Comparison of ENCODE assay signal across 8 cellular contexts in the genomic region with DNA sequence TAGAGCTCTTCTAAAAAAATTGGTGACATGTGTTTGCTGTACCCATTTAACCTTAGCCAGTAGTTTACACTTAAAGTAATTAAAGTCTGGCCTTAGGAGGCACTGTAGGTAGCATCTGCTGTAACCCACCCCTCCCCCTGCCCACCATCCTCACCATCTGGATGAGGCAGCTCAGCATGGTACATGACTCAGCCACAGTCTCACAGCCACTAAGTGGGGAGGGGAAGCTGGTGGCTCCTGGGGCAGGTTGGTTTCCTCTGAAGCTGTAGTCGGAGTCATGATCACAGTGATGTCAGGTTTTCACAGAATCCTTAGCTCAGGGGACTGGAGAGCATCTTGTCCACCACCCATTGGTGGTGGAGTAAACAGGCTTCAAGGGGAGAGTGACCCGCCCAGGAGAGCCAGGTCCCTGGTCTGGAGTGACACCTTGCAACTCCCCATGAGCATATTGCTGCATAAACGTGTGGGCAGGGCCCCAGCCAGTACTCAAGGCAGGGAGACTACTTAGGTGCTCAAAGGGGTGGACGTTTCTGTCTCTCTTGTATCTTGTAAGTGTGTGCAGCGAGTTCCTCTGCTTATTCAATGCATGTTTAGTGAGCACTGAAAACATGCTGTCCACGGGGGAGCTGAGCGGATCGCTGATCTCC.
DNase-seq lines count a peak whose midpoint lies in the region; ATAC-seq, FAIRE-seq and TF ChIP-seq lines count a peak whose summit lies in the region.

No MANE protein-coding gene starts in this region.

- no peaks in the 10 kb centered on the region for H3K27me3 Mint-ChIP-seq in activated CD4-positive, alpha-beta T cell treated with anti-CD3 and anti-CD28 coated beads, Interleukin-2, amount 10 ng/mL, durations not matched to agents 7 days and 5 days

- peaks cover 3% of the 10 kb centered on the region for H3K4me1 ChIP-seq in keratinocyte (ENCODE audit: control insufficient read depth, extremely low read depth, insufficient read depth, low read length)

- H3K27ac Mint-ChIP-seq in activated CD4-positive, alpha-beta T cell treated with anti-CD3 and anti-CD28 coated beads, Interleukin-2, amount 10 ng/mL, durations not matched to agents 7 days and 5 days = no peak overlapping the region

- DNase-seq in activated CD4-positive, alpha-beta T cell treated with anti-CD3 and anti-CD28 coated beads for 1 hour = peak; percentile 30
- no peak for DNase-seq in activated CD4-positive, alpha-beta T cell treated with anti-CD3 and anti-CD28 coated beads, Interleukin-2, amount 10 ng/mL, durations not matched to agents 7 days and 5 days
- DNase-seq in activated CD8-positive, alpha-beta memory T cell treated with anti-CD3 and anti-CD28 coated beads, Interleukin-2, amount 50 U/mL, for 48 hours = peak; percentile 66
- DNase-seq in keratinocyte (ENCODE audit: low read depth, low spot score) = no peak
- peak; percentile 41 to 75 for DNase-seq in stimulated activated CD8-positive, alpha-beta memory T cell treated with anti-CD3 and anti-CD28 coated beads, Interleukin-7, amount 100 ng/mL, for 48 hours (ENCODE audit: extremely low read depth in 1 of 2, low read depth in 1 of 2)
- DNase-seq in RPMI8226 = no peak

- H3K4me3 Mint-ChIP-seq in activated CD4-positive, alpha-beta T cell treated with anti-CD3 and anti-CD28 coated beads, Interleukin-2, amount 10 ng/mL, durations not matched to agents 7 days and 5 days = no peak overlapping the region

- no peaks in the 10 kb centered on the region for H3K79me2 ChIP-seq in keratinocyte (ENCODE audit: control insufficient read depth, insufficient read depth, low read length)

- peak; percentile 29 for FAIRE-seq in keratinocyte (lab: Jason Lieb, UNC)

- no peak for TF ChIP-seq CTCF in keratinocyte (optimal IDR thresholded peaks at IDR 0.05 in 1 of 3, IDR thresholded peaks at IDR 0.05 in 1 of 3, conservative IDR thresholded peaks at IDR 0.05 in 1 of 3; ENCODE audit: extremely low read depth in 1 of 3, insufficient read depth in 2 of 3, low read length in 3 of 3)

- H3K9me3 ChIP-seq in keratinocyte (ENCODE audit: control insufficient read depth, low read depth, low read length) = no peaks in the 10 kb centered on the region

- H3K9ac ChIP-seq in keratinocyte (ENCODE audit: control insufficient read depth, extremely low read depth, insufficient read depth, low read length) = no peak overlapping the region

- H3K9me3 Mint-ChIP-seq in activated CD4-positive, alpha-beta T cell treated with anti-CD3 and anti-CD28 coated beads, Interleukin-2, amount 10 ng/mL, durations not matched to agents 7 days and 5 days = no peaks in the 10 kb centered on the region

- POLR2A ChIA-PET in activated CD4-positive, alpha-beta T cell treated with anti-CD3 and anti-CD28 coated beads, Interleukin-2, amount 10 ng/mL, durations not matched to agents 7 days and 5 days (lab: Charles Lee) = interaction anchor here (0.5 kb wide), 1 partner anchor 123 kb away, joined by 3 read pairs; no protein-coding TSS in a partner anchor

- no peaks in the 10 kb centered on the region for H3K27me3 ChIP-seq in keratinocyte (ENCODE audit: control insufficient read depth, extremely low read depth, insufficient read depth, low read length)

- CTCF ChIA-PET in activated CD4-positive, alpha-beta T cell treated with anti-CD3 and anti-CD28 coated beads, Interleukin-2, amount 10 ng/mL, durations not matched to agents 7 days and 5 days (lab: Charles Lee) = interaction anchor here (0.9 to 2.0 kb wide), 7 partner anchors 12 to 134 kb away, joined by 3 to 4 read pairs (median 4); no protein-coding TSS in a partner anchor

- no peak overlapping the region for H3K4me3 ChIP-seq in keratinocyte (ENCODE audit: control insufficient read depth in 2 of 3, extremely low read depth in 1 of 3, insufficient read depth in 2 of 3, low read depth in 1 of 3, low read length in 3 of 3)

- H4K20me1 ChIP-seq in keratinocyte (ENCODE audit: control insufficient read depth, extremely low read depth, insufficient read depth, low read length) = no peaks in the 10 kb centered on the region

- peaks cover 12% of the 10 kb centered on the region for H3K4me1 Mint-ChIP-seq in activated CD4-positive, alpha-beta T cell treated with anti-CD3 and anti-CD28 coated beads, Interleukin-2, amount 10 ng/mL, durations not matched to agents 7 days and 5 days

- peaks cover 7% of the 10 kb centered on the region for H3K36me3 Mint-ChIP-seq in activated CD4-positive, alpha-beta T cell treated with anti-CD3 and anti-CD28 coated beads, Interleukin-2, amount 10 ng/mL, durations not matched to agents 7 days and 5 days (ENCODE audit: low read depth)

- ATAC-seq in GM18909 (IDR thresholded peaks at IDR 0.05; ENCODE audit: poor library complexity, unreplicated experiment) (no peak), GM21360 (IDR thresholded peaks at IDR 0.05; ENCODE audit: unreplicated experiment) (no peak)

- H2AFZ ChIP-seq in keratinocyte (ENCODE audit: control insufficient read depth, low read length) = no peak overlapping the region

- H3K27ac ChIP-seq in keratinocyte (ENCODE audit: control insufficient read depth, insufficient read depth, low read length) = no peak overlapping the region

- H3K4me2 ChIP-seq in keratinocyte (ENCODE audit: control insufficient read depth, extremely low read depth, insufficient read depth, low read depth, low read length) = no peak overlapping the region

- H3K9me1 ChIP-seq in keratinocyte (ENCODE audit: control insufficient read depth, extremely low read depth, insufficient read depth, low read length) = no peaks in the 10 kb centered on the region

- dilution Hi-C loops in keratinocyte (cut with MboI; ENCODE audit: extremely low pct_ligation_motif_present, low sequenced_read_pairs) = no loop called here

- no peaks in the 10 kb centered on the region for H3K36me3 ChIP-seq in keratinocyte (ENCODE audit: control insufficient read depth in 2 of 2, extremely low read depth in 1 of 2, insufficient read depth in 2 of 2, low read length in 2 of 2)

Comparison
In these comparisons a context has a peak if more than half of its experiments do, and no peak if none do; other contexts are left out.
1. DNase-seq: peak in activated CD4-positive, alpha-beta T cell treated with anti-CD3 and anti-CD28 coated beads for 1 hour (single experiment), activated CD8-positive, alpha-beta memory T cell treated with anti-CD3 and anti-CD28 coated beads, Interleukin-2, amount 50 U/mL, for 48 hours (single experiment) and stimulated activated CD8-positive, alpha-beta memory T cell treated with anti-CD3 and anti-CD28 coated beads, Interleukin-7, amount 100 ng/mL, for 48 hours (2 of 2); none in activated CD4-positive, alpha-beta T cell treated with anti-CD3 and anti-CD28 coated beads, Interleukin-2, amount 10 ng/mL, durations not matched to agents 7 days and 5 days (single experiment), keratinocyte (single experiment) and RPMI8226 (single experiment).